ENCODE assay signal across 10 cellular contexts in the genomic region with DNA sequence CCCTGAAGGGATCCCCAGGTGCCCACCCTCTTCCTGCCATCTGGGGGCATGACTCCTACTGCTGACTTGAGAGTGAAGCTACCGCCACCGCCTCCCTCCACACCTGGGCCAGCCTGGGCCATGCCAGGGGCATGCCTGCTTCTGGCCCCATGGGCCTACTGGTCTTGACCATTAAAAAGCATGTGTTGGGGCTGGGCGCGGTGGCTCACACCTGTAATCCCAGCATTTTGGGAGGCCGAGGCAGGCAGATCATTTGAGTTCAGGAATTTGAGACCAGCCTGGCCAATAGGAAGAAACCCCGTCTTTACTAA. TPM values are rescaled to one million over a fixed set of nuclear protein-coding genes. Genes with fewer than 3 reads are reported as not detected.
"Had no signal": no experiment of that assay in that cellular context is flagged by ENCODE, and none has a peak within 500 bp of the region (broad histone marks: within the 10 kb centered on the region; RNA-seq: fewer than 3 reads in every experiment).

No MANE protein-coding gene starts in this region.

- H3K4me1 Mint-ChIP-seq: IgD-negative memory B cell had no signal

- H3K9me3 Mint-ChIP-seq: GM23338, H9, HFFc6, IgD-negative memory B cell had no signal

- H3K4me3 ChIP-seq: GM23338 had no signal

- H3K4me3 Mint-ChIP-seq: GM23338, H9, HFFc6, IgD-negative memory B cell had no signal

- H3K27ac ChIP-seq: HL-60 had no signal

- H3K36me3 Mint-ChIP-seq: IgD-negative memory B cell had no signal

- ATAC-seq: GM23338, HepG2 had no signal

- FAIRE-seq: H1, H54, HepG2 had no signal

- H3K27me3 Mint-ChIP-seq: IgD-negative memory B cell had no signal

- DNase-seq: H9, HCEC 1CT, HFFc6, KG1 had no signal

- H3K4me2 ChIP-seq: GM23338 had no signal

- H3K27ac Mint-ChIP-seq: GM23338, H9, HFFc6, IgD-negative memory B cell had no signal

- H2AFZ ChIP-seq: GM23338 had no signal

RNA-seq across cellular contexts. Expression of a gene that starts 37.7 kb away (rescaled TPM):
- total RNA-seq: GM23338, H1, H9, HepG2 had no signal
- polyA plus RNA-seq: GM23338, H1, HepG2, IgD-negative memory B cell had no signal
